In the genomic region with DNA sequence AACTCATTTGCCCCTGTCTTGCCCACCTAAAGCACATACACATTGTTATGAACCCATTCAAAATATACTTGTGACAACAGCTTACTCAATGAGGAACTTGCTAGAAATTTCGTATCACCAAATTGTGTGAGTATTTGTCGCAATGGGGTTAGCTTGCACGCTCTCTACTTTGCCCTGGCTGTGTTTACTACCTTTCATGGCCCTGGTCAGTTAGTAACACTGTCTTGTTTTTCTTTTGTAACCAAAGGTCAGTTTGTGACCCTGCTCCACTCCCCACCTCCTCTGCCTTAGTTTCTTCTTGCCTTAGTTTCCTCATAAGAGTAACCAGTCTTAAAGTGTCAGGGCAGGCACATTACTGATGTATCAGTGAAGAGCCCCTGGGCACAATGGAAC, we compare ENCODE assay signal across 1 cellular context.
TF ChIP-seq lines count a peak whose summit lies in the region.

No MANE protein-coding gene starts in this region.

TF ChIP-seq in SK-N-SH treated with all-trans-retinoic acid at 6 μM for 48 hours, 23 proteins besides CTCF, POLR2A, EP300 and RAD21 (continued from another document):
- TF ChIP-seq, protein P1, sequence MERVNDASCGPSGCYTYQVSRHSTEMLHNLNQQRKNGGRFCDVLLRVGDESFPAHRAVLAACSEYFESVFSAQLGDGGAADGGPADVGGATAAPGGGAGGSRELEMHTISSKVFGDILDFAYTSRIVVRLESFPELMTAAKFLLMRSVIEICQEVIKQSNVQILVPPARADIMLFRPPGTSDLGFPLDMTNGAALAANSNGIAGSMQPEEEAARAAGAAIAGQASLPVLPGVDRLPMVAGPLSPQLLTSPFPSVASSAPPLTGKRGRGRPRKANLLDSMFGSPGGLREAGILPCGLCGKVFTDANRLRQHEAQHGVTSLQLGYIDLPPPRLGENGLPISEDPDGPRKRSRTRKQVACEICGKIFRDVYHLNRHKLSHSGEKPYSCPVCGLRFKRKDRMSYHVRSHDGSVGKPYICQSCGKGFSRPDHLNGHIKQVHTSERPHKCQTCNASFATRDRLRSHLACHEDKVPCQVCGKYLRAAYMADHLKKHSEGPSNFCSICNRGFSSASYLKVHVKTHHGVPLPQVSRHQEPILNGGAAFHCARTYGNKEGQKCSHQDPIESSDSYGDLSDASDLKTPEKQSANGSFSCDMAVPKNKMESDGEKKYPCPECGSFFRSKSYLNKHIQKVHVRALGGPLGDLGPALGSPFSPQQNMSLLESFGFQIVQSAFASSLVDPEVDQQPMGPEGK (CRISPR knock-in tag; IDR thresholded peaks at IDR 0.05; ENCODE audit: borderline replicate concordance): no peak
- TF ChIP-seq ZFP30 (CRISPR knock-in tag; IDR thresholded peaks at IDR 0.05) (no peak), GLIS3 (CRISPR knock-in tag; IDR thresholded peaks at IDR 0.05) (no peak), OSR1 (CRISPR knock-in tag; IDR thresholded peaks at IDR 0.05) (no peak), ZC3H10 (CRISPR knock-in tag; IDR thresholded peaks at IDR 0.05) (no peak), ZFP3 (CRISPR knock-in tag; IDR thresholded peaks at IDR 0.05) (no peak), ISL1 (CRISPR knock-in tag; IDR thresholded peaks at IDR 0.05) (no peak), SNAI2 (CRISPR knock-in tag; IDR thresholded peaks at IDR 0.05) (no peak)
